Comparison of ENCODE assay signal across 1 cellular context in the genomic region with DNA sequence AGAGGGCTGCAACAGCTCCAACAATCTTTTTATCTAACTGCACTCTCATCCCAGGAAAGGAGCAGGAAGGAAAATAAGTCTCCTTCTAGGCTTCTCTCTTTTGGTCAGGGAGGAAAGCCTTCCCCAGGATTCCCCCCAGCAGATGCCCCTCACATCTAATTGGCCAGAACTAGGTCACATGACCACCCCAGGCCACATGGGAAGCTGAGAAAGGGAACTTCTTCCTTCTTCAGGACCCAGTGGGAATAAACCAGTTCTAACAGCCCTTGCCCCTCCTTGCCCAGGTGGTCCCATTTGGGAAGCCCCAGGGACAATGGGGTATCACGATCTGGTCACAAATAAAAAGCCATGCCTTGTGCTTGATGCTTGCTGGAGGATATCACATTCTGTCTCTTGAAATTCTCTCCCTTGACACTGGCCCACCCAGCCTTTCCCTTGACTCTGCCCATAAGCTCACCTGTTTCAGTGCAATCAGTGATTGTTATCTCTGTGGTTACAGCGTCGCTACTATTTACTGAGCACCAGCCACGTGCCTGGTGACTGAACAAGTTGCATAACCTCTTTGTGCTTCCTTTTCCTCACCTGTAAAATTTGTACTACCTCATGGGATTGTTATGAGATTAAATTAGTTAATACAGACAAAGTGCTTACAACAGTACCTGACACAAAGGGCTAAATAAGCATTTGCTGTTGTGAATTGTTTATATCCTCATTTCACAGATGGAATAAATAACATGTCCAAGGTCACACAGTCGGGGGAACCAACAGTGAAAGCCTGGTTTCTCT.
TF ChIP-seq lines count a peak whose summit lies in the region.

No MANE protein-coding gene starts in this region.

TF ChIP-seq in HepG2, 621 proteins besides CTCF, POLR2A, EP300 and RAD21 (continued from another document and continues in another):
- TF ChIP-seq USF2 (IDR thresholded peaks at IDR 0.05; ENCODE audit: low read depth, low read length) = peak; percentile 53; the same call in 1 of the 2 replicates
- TF ChIP-seq USF2 (CRISPR knock-in tag; IDR thresholded peaks at IDR 0.05; ENCODE audit: borderline replicate concordance) = peak; percentile 72; the same call in 1 of the 2 replicates
- peak; percentile 32; the same call in 1 of the 2 replicates for TF ChIP-seq NFYC (CRISPR knock-in tag; IDR thresholded peaks at IDR 0.05)
- TF ChIP-seq, protein P1, sequence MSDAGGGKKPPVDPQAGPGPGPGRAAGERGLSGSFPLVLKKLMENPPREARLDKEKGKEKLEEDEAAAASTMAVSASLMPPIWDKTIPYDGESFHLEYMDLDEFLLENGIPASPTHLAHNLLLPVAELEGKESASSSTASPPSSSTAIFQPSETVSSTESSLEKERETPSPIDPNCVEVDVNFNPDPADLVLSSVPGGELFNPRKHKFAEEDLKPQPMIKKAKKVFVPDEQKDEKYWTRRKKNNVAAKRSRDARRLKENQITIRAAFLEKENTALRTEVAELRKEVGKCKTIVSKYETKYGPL (CRISPR knock-in tag; IDR thresholded peaks at IDR 0.05) = peak; percentile 98
- peak; percentile 76 for TF ChIP-seq TEAD3 (CRISPR knock-in tag; optimal IDR thresholded peaks at IDR 0.05; ENCODE audit: borderline replicate concordance)
- TF ChIP-seq, protein P2, sequence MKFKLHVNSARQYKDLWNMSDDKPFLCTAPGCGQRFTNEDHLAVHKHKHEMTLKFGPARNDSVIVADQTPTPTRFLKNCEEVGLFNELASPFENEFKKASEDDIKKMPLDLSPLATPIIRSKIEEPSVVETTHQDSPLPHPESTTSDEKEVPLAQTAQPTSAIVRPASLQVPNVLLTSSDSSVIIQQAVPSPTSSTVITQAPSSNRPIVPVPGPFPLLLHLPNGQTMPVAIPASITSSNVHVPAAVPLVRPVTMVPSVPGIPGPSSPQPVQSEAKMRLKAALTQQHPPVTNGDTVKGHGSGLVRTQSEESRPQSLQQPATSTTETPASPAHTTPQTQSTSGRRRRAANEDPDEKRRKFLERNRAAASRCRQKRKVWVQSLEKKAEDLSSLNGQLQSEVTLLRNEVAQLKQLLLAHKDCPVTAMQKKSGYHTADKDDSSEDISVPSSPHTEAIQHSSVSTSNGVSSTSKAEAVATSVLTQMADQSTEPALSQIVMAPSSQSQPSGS (CRISPR knock-in tag; IDR thresholded peaks at IDR 0.05) = peak; percentile 73; the same call in 1 of the 2 replicates
- TF ChIP-seq BCL6 (CRISPR knock-in tag; IDR thresholded peaks at IDR 0.05) = peak; percentile 76; the same call in 1 of the 2 replicates
- TF ChIP-seq, protein P3, sequence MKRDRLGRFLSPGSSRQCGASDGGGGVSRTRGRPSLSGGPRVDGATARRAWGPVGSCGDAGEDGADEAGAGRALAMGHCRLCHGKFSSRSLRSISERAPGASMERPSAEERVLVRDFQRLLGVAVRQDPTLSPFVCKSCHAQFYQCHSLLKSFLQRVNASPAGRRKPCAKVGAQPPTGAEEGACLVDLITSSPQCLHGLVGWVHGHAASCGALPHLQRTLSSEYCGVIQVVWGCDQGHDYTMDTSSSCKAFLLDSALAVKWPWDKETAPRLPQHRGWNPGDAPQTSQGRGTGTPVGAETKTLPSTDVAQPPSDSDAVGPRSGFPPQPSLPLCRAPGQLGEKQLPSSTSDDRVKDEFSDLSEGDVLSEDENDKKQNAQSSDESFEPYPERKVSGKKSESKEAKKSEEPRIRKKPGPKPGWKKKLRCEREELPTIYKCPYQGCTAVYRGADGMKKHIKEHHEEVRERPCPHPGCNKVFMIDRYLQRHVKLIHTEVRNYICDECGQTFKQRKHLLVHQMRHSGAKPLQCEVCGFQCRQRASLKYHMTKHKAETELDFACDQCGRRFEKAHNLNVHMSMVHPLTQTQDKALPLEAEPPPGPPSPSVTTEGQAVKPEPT (CRISPR knock-in tag; IDR thresholded peaks at IDR 0.05; ENCODE audit: low read depth) = no peak
- no peak for TF ChIP-seq ZNF180 (CRISPR knock-in tag; IDR thresholded peaks at IDR 0.05; ENCODE audit: borderline replicate concordance, low read depth)
- peak; percentile 87; the same call in 1 of the 2 replicates for TF ChIP-seq TFAP4 (IDR thresholded peaks at IDR 0.05; ENCODE audit: borderline replicate concordance, low read depth)
- peak; percentile 43; the same call in 1 of the 2 replicates for TF ChIP-seq ZKSCAN8 (CRISPR knock-in tag; IDR thresholded peaks at IDR 0.05; ENCODE audit: borderline replicate concordance)
- TF ChIP-seq ZNF331 (CRISPR knock-in tag; IDR thresholded peaks at IDR 0.05) = peak; percentile 94
- peak; percentile 60 for TF ChIP-seq PATZ1 (CRISPR knock-in tag; IDR thresholded peaks at IDR 0.05)
- peak; percentile 59; the same call in 1 of the 2 replicates for TF ChIP-seq GFI1 (CRISPR knock-in tag; IDR thresholded peaks at IDR 0.05; ENCODE audit: borderline replicate concordance)
- peak; percentile 69; the same call in 1 of the 2 replicates for TF ChIP-seq ZNF589 (CRISPR knock-in tag; conservative IDR thresholded peaks at IDR 0.05)
- TF ChIP-seq KLF12 (CRISPR knock-in tag; IDR thresholded peaks at IDR 0.05; ENCODE audit: borderline replicate concordance) = no peak
- TF ChIP-seq YEATS2 (CRISPR knock-in tag; IDR thresholded peaks at IDR 0.05; ENCODE audit: borderline replicate concordance) = peak; percentile 68; the same call in 1 of the 2 replicates
- no peak for TF ChIP-seq ZNF496 (CRISPR knock-in tag; IDR thresholded peaks at IDR 0.05; ENCODE audit: insufficient replicate concordance)
- TF ChIP-seq RFXANK (CRISPR knock-in tag; IDR thresholded peaks at IDR 0.05) = no peak
- peak; percentile 66; the same call in 1 of the 2 replicates for TF ChIP-seq ZNF3 (CRISPR knock-in tag; IDR thresholded peaks at IDR 0.05)
- no peak for TF ChIP-seq ZFAT (CRISPR knock-in tag; conservative IDR thresholded peaks at IDR 0.05)
- TF ChIP-seq SOX5 (CRISPR knock-in tag; IDR thresholded peaks at IDR 0.05; ENCODE audit: borderline replicate concordance) = peak; percentile 97
- peak; percentile 95; the same call in 1 of the 2 replicates for TF ChIP-seq TARDBP (CRISPR knock-in tag; IDR thresholded peaks at IDR 0.05)
- TF ChIP-seq, protein P4, sequence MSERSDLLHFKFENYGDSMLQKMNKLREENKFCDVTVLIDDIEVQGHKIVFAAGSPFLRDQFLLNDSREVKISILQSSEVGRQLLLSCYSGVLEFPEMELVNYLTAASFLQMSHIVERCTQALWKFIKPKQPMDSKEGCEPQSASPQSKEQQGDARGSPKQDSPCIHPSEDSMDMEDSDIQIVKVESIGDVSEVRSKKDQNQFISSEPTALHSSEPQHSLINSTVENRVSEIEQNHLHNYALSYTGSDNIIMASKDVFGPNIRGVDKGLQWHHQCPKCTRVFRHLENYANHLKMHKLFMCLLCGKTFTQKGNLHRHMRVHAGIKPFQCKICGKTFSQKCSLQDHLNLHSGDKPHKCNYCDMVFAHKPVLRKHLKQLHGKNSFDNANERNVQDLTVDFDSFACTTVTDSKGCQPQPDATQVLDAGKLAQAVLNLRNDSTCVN (CRISPR knock-in tag; IDR thresholded peaks at IDR 0.05; ENCODE audit: borderline replicate concordance) = 0 out of 2 replicates have a peak, but pooled peaks have one; percentile 31
- TF ChIP-seq CBX5 (CRISPR knock-in tag; IDR thresholded peaks at IDR 0.05; ENCODE audit: borderline replicate concordance) = peak; percentile 86; the same call in 1 of the 2 replicates
- 0 out of 2 replicates have a peak, but pooled peaks have one; percentile 40 for TF ChIP-seq MEIS2 (CRISPR knock-in tag; IDR thresholded peaks at IDR 0.05)
- TF ChIP-seq, protein P5, sequence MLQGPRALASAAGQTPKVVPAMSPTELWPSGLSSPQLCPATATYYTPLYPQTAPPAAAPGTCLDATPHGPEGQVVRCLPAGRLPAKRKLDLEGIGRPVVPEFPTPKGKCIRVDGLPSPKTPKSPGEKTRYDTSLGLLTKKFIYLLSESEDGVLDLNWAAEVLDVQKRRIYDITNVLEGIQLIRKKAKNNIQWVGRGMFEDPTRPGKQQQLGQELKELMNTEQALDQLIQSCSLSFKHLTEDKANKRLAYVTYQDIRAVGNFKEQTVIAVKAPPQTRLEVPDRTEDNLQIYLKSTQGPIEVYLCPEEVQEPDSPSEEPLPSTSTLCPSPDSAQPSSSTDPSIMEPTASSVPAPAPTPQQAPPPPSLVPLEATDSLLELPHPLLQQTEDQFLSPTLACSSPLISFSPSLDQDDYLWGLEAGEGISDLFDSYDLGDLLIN (CRISPR knock-in tag; IDR thresholded peaks at IDR 0.05; ENCODE audit: borderline replicate concordance) = no peak
- no peak for TF ChIP-seq TBX3 (IDR thresholded peaks at IDR 0.05; ENCODE audit: borderline replicate concordance)
- no peak for TF ChIP-seq ZBTB7A (CRISPR knock-in tag; IDR thresholded peaks at IDR 0.05)
- TF ChIP-seq ZNF329 (CRISPR knock-in tag; IDR thresholded peaks at IDR 0.05; ENCODE audit: low read depth) = no peak
- peak; percentile 55 for TF ChIP-seq TFDP2 (CRISPR knock-in tag; IDR thresholded peaks at IDR 0.05)
- peak; percentile 37; the same call in 1 of the 2 replicates for TF ChIP-seq ZNF816 (CRISPR knock-in tag; IDR thresholded peaks at IDR 0.05; ENCODE audit: borderline replicate concordance)
- peak; percentile 69 for TF ChIP-seq NFYB (CRISPR knock-in tag; IDR thresholded peaks at IDR 0.05)
- no peak for TF ChIP-seq ZNF431 (CRISPR knock-in tag; IDR thresholded peaks at IDR 0.05; ENCODE audit: borderline replicate concordance, low read depth)
- TF ChIP-seq, protein P6, sequence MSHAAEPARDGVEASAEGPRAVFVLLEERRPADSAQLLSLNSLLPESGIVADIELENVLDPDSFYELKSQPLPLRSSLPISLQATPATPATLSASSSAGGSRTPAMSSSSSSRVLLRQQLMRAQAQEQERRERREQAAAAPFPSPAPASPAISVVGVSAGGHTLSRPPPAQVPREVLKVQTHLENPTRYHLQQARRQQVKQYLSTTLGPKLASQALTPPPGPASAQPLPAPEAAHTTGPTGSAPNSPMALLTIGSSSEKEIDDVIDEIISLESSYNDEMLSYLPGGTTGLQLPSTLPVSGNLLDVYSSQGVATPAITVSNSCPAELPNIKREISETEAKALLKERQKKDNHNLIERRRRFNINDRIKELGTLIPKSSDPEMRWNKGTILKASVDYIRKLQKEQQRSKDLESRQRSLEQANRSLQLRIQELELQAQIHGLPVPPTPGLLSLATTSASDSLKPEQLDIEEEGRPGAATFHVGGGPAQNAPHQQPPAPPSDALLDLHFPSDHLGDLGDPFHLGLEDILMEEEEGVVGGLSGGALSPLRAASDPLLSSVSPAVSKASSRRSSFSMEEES (CRISPR knock-in tag; IDR thresholded peaks at IDR 0.05) = peak; percentile 97
- TF ChIP-seq ZNF292 (CRISPR knock-in tag; IDR thresholded peaks at IDR 0.05; ENCODE audit: borderline replicate concordance, low read depth) = peak; percentile 40; the same call in 1 of the 2 replicates
- 0 out of 2 replicates have a peak, but pooled peaks have one; percentile 19 for TF ChIP-seq JUND (CRISPR knock-in tag; IDR thresholded peaks at IDR 0.05)
- TF ChIP-seq KLF16 (CRISPR knock-in tag; IDR thresholded peaks at IDR 0.05) = peak in 1 of 2 experiments; percentile 83; a peak in 2 of 4 replicates
- no peak; the same call in 1 of the 2 replicates for TF ChIP-seq IRF2 (CRISPR knock-in tag; IDR thresholded peaks at IDR 0.05)
- TF ChIP-seq, protein P7, sequence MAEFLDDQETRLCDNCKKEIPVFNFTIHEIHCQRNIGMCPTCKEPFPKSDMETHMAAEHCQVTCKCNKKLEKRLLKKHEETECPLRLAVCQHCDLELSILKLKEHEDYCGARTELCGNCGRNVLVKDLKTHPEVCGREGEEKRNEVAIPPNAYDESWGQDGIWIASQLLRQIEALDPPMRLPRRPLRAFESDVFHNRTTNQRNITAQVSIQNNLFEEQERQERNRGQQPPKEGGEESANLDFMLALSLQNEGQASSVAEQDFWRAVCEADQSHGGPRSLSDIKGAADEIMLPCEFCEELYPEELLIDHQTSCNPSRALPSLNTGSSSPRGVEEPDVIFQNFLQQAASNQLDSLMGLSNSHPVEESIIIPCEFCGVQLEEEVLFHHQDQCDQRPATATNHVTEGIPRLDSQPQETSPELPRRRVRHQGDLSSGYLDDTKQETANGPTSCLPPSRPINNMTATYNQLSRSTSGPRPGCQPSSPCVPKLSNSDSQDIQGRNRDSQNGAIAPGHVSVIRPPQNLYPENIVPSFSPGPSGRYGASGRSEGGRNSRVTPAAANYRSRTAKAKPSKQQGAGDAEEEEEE (CRISPR knock-in tag; IDR thresholded peaks at IDR 0.05; ENCODE audit: borderline replicate concordance) = no peak
